ENCODE assay signal across 8 cellular contexts in genomic region chr4:48017108-48017527, GRCh38. TPM values are rescaled to one million over a fixed set of nuclear protein-coding genes. Genes with fewer than 3 reads are reported as not detected.
DNase-seq lines count a peak whose midpoint lies in the region; ATAC-seq and TF ChIP-seq lines count a peak whose summit lies in the region.

No MANE protein-coding gene starts in this region.

- no peak for TF ChIP-seq CTCF in astrocyte of the spinal cord (IDR thresholded peaks at IDR 0.05; ENCODE audit: low read depth, low read length)

- peak overlapping the region; percentile 79 for H3K27ac ChIP-seq in SJSA1

- H3K9me3 ChIP-seq in SJSA1 (replicated peaks), result no peaks in the 10 kb centered on the region

- H3K4me3 ChIP-seq in SJSA1 (peak overlapping the region; percentile 72), astrocyte of the spinal cord (ENCODE audit: low read depth, low read length) (peak overlapping the region; percentile 73)

- peaks cover 2% of the 10 kb centered on the region for H3K4me1 ChIP-seq in SJSA1 (replicated peaks)

- in situ Hi-C loops in astrocyte of the spinal cord (cut with HindIII; ENCODE audit: low sequenced_read_pairs), result no loop called here

- DNase-seq in AG08395 (ENCODE audit: low spot score) (peak; percentile 35), GOT3 (lab: John Stamatoyannopoulos, UW) (peak; percentile 45), SJSA1 (ENCODE audit: low read depth in 1 of 2, low spot score in 2 of 2) (peak; percentile 44 to 57), astrocyte of the spinal cord (ENCODE audit: low read depth, low spot score) (peak; percentile 64), iPS-NIHi7 (ENCODE audit: extremely low spot score) (peak; percentile 64), DMS79 treated with DMSO at 0.1 percent for 48 hours (lab: John Stamatoyannopoulos, UW) (no peak)
- DNase-seq in stimulated activated CD4-positive, alpha-beta T cell treated with anti-CD3 and anti-CD28 coated beads, Interleukin-12 subunit alpha, Interleukin-12 subunit beta, amount 100 ng/mL, for 48 hours (ENCODE audit: low read depth in 2 of 3, low spot score in 1 of 3), result peak in 2 of 3 donors; percentile 29 to 35

- no peaks in the 10 kb centered on the region for H3K36me3 ChIP-seq in SJSA1

- no peaks in the 10 kb centered on the region for H3K27me3 ChIP-seq in SJSA1 (replicated peaks)

- ATAC-seq in HG03280 (IDR thresholded peaks at IDR 0.05; ENCODE audit: unreplicated experiment), result no peak

RNA-seq across cellular contexts. Expression of gene NIPAL1, which starts 0.5 kb away (rescaled TPM):
- total RNA-seq in SJSA1 (2014; rRNA removed; shearing (Covaris generic)), result 0.91 and 2.4 TPM in 2 replicates

RNA-seq across cellular contexts. Expression of gene CNGA1, which starts 0.6 kb away (rescaled TPM):
- 0.91 TPM in 1 of 2 replicates, not detected in the other for total RNA-seq in SJSA1 (2014; rRNA removed; shearing (Covaris generic))
